ENCODE assay signal across 17 cellular contexts in genomic region chr2:225038076-225038571, GRCh38. TPM values are rescaled to one million over a fixed set of nuclear protein-coding genes. Genes with fewer than 3 reads are reported as not detected.
DNase-seq lines count a peak whose midpoint lies in the region; ATAC-seq and TF ChIP-seq lines count a peak whose summit lies in the region.
"Had no signal": no experiment of that assay in that cellular context is flagged by ENCODE, and none has a peak within 500 bp of the region (broad histone marks: within the 10 kb centered on the region; RNA-seq: fewer than 3 reads in every experiment).

No MANE protein-coding gene starts in this region.

- peak overlapping the region; percentile 96 to 99 for H3K4me3 Mint-ChIP-seq in activated T-cell treated with anti-CD3 and anti-CD28 coated beads, Interleukin-2, amount 50 U/mL, for 72 hours
- peak overlapping the region; percentile 100 for H3K4me3 Mint-ChIP-seq in T-helper 17 cell
- peak overlapping the region; percentile 86 to 95 for H3K4me3 Mint-ChIP-seq in stimulated activated naive CD8-positive, alpha-beta T cell treated with anti-CD3 and anti-CD28 coated beads, Interleukin-15, amount 100 ng/mL, for 72 hours
- no peak overlapping the region for H3K4me3 Mint-ChIP-seq in Caco-2 (ENCODE audit: unreplicated experiment)
- H3K4me3 Mint-ChIP-seq: brain had no signal

- H3K4me1 ChIP-seq in effector memory CD4-positive, alpha-beta T cell (ENCODE audit: control insufficient read depth, insufficient read depth, low read length, poor library complexity, severe bottlenecking), result peaks cover 36% of the 10 kb centered on the region
- H3K4me1 ChIP-seq in Caco-2, result no peaks in the 10 kb centered on the region
- H3K4me1 ChIP-seq in foreskin keratinocyte, result no peaks in the 10 kb centered on the region
- peaks cover 0 to 2% (median 0%) of the 10 kb centered on the region in 4 donors for H3K4me1 ChIP-seq in right lobe of liver

- H3K9me3 ChIP-seq in T-helper 17 cell (ENCODE audit: control insufficient read depth, low read length, poor library complexity, severe bottlenecking), result no peaks in the 10 kb centered on the region
- no peaks in the 10 kb centered on the region for H3K9me3 ChIP-seq in effector memory CD4-positive, alpha-beta T cell (ENCODE audit: control insufficient read depth, low read length)
- H3K9me3 ChIP-seq in Caco-2, result no peaks in the 10 kb centered on the region
- H3K9me3 ChIP-seq in right lobe of liver, result no peaks in the 10 kb centered on the region
- H3K9me3 ChIP-seq: vagina had no signal

- peak overlapping the region; percentile 96 for H3K27ac ChIP-seq in effector memory CD4-positive, alpha-beta T cell (ENCODE audit: insufficient read depth, low read length, poor library complexity, severe bottlenecking)
- H3K27ac ChIP-seq in foreskin keratinocyte (no peak overlapping the region), right lobe of liver (no peak overlapping the region)
- H3K27ac ChIP-seq: hepatocyte, vagina had no signal

- peaks cover 5 to 22% of the 10 kb centered on the region in 2 donors for H3K36me3 Mint-ChIP-seq in activated T-cell treated with anti-CD3 and anti-CD28 coated beads, Interleukin-2, amount 50 U/mL, for 72 hours (ENCODE audit: insufficient read depth in 2 of 2)
- H3K36me3 Mint-ChIP-seq in T-helper 17 cell (ENCODE audit: low read depth) (peaks cover 21% of the 10 kb centered on the region), Caco-2 (ENCODE audit: insufficient read depth, unreplicated experiment) (no peaks in the 10 kb centered on the region)
- H3K36me3 Mint-ChIP-seq: brain had no signal

- TF ChIP-seq CTCF in Caco-2 (IDR thresholded peaks at IDR 0.05; ENCODE audit: insufficient read depth in 1 of 2, low read depth in 1 of 2, low read length in 1 of 2, severe bottlenecking in 1 of 2, unreplicated experiment in 1 of 2), result no peak
- TF ChIP-seq CTCF in foreskin keratinocyte (conservative IDR thresholded peaks at IDR 0.05), result no peak
- TF ChIP-seq CTCF in right lobe of liver (IDR thresholded peaks at IDR 0.05), result no peak

- H3K36me3 ChIP-seq in effector memory CD4-positive, alpha-beta T cell (ENCODE audit: control insufficient read depth, insufficient read depth, low read length), result peaks cover 8% of the 10 kb centered on the region
- H3K36me3 ChIP-seq in Caco-2 (ENCODE audit: control insufficient read depth, insufficient read depth, low read length), result no peaks in the 10 kb centered on the region
- H3K36me3 ChIP-seq in right lobe of liver, result no peaks in the 10 kb centered on the region
- H3K36me3 ChIP-seq: vagina had no signal

- peaks cover 84% of the 10 kb centered on the region for H3K4me1 Mint-ChIP-seq in activated T-cell treated with anti-CD3 and anti-CD28 coated beads, Interleukin-2, amount 50 U/mL, for 72 hours (ENCODE audit: low read depth)
- H3K4me1 Mint-ChIP-seq in T-helper 17 cell, result peaks cover 67% of the 10 kb centered on the region
- peaks cover 76% of the 10 kb centered on the region for H3K4me1 Mint-ChIP-seq in stimulated activated naive CD8-positive, alpha-beta T cell treated with anti-CD3 and anti-CD28 coated beads, Interleukin-15, amount 100 ng/mL, for 72 hours
- H3K4me1 Mint-ChIP-seq in Caco-2 (ENCODE audit: low read depth, unreplicated experiment), result no peaks in the 10 kb centered on the region

- 78% methylated on average over 4 of the region's 4 CpGs for WGBS in right lobe of liver (ENCODE audit: insufficient coverage, low coverage, low lambda C conversion rate, missing lambda C conversion rate)

- intact Hi-C loops in Caco-2 (cut with micrococcal nuclease; ENCODE audit: unreplicated experiment) (no loop called here), right lobe of liver (cut with DNase I) (no loop called here)

- H3K27me3 Mint-ChIP-seq in activated T-cell treated with anti-CD3 and anti-CD28 coated beads, Interleukin-2, amount 50 U/mL, for 72 hours (ENCODE audit: low read depth), result no peaks in the 10 kb centered on the region
- H3K27me3 Mint-ChIP-seq in T-helper 17 cell (no peaks in the 10 kb centered on the region), Caco-2 (ENCODE audit: insufficient read depth, unreplicated experiment) (peaks cover 18% of the 10 kb centered on the region)
- H3K27me3 Mint-ChIP-seq in stimulated activated naive CD8-positive, alpha-beta T cell treated with anti-CD3 and anti-CD28 coated beads, Interleukin-15, amount 100 ng/mL, for 72 hours, result no peaks in the 10 kb centered on the region

- H3K9me3 Mint-ChIP-seq in activated T-cell treated with anti-CD3 and anti-CD28 coated beads, Interleukin-2, amount 50 U/mL, for 72 hours, result no peaks in the 10 kb centered on the region
- no peaks in the 10 kb centered on the region for H3K9me3 Mint-ChIP-seq in stimulated activated naive CD8-positive, alpha-beta T cell treated with anti-CD3 and anti-CD28 coated beads, Interleukin-15, amount 100 ng/mL, for 72 hours
- H3K9me3 Mint-ChIP-seq in Caco-2 (ENCODE audit: unreplicated experiment), result no peaks in the 10 kb centered on the region
- H3K9me3 Mint-ChIP-seq: brain had no signal

- H3K27ac Mint-ChIP-seq in activated T-cell treated with anti-CD3 and anti-CD28 coated beads, Interleukin-2, amount 50 U/mL, for 72 hours, result peak overlapping the region; percentile 99
- H3K27ac Mint-ChIP-seq in T-helper 17 cell (peak overlapping the region; percentile 100), Caco-2 (ENCODE audit: unreplicated experiment) (no peak overlapping the region)
- H3K27ac Mint-ChIP-seq in stimulated activated naive CD8-positive, alpha-beta T cell treated with anti-CD3 and anti-CD28 coated beads, Interleukin-15, amount 100 ng/mL, for 72 hours, result peak overlapping the region; percentile 87 to 94
- H3K27ac Mint-ChIP-seq: brain had no signal

- no peak for ATAC-seq in activated T-cell treated with anti-CD3 and anti-CD28 coated beads, Interleukin-2, amount 50 U/mL, for 72 hours (replicated peaks in 1 of 2)
- ATAC-seq in T-helper 17 cell, result no peak
- no peak for ATAC-seq in stimulated activated naive CD8-positive, alpha-beta T cell treated with anti-CD3 and anti-CD28 coated beads, Interleukin-15, amount 100 ng/mL, for 72 hours
- no peak for ATAC-seq in foreskin keratinocyte
- ATAC-seq in right lobe of liver, result no peak

- H3K27me3 ChIP-seq in effector memory CD4-positive, alpha-beta T cell (replicated peaks; ENCODE audit: control insufficient read depth, insufficient read depth, low read length, poor library complexity, severe bottlenecking), result no peaks in the 10 kb centered on the region
- H3K27me3 ChIP-seq in Caco-2 (replicated peaks; ENCODE audit: control insufficient read depth, insufficient read depth, low read length) (peaks cover 2% of the 10 kb centered on the region), foreskin keratinocyte (peaks cover 4% of the 10 kb centered on the region), right lobe of liver (no peaks in the 10 kb centered on the region)
- H3K27me3 ChIP-seq: vagina had no signal

- POLR2A ChIA-PET in Caco-2 (lab: Charles Lee), result no interaction called here

- CTCF ChIA-PET in Caco-2 (lab: Charles Lee), result no interaction called here

- DNase-seq in activated T-cell treated with anti-CD3 and anti-CD28 coated beads, Interleukin-2, amount 50 U/mL, for 72 hours, result no peak
- no peak for DNase-seq in activated T-cell treated with anti-CD3 and anti-CD28 coated beads, Interleukin-2, amount 50 U/mL, for 1 hour
- DNase-seq in T-helper 17 cell, result no peak
- no peak for DNase-seq in effector memory CD4-positive, alpha-beta T cell
- no peak for DNase-seq in stimulated activated naive CD8-positive, alpha-beta T cell treated with anti-CD3 and anti-CD28 coated beads, Interleukin-15, amount 100 ng/mL, for 72 hours
- no peak for DNase-seq in Caco-2
- no peak for DNase-seq in foreskin keratinocyte
- no peak for DNase-seq in right lobe of liver
- DNase-seq: activated effector memory CD4-positive, alpha-beta T cell treated with Interleukin-2 at 50 U/mL for 16 hours; Kasumi-1; NCI-H1417; NCI-H2227 treated with DMSO at 0.1 percent for 48 hours; NK-92 treated with Interleukin-12 subunit alpha and Interleukin-12 subunit beta, amount 100 ng/mL, for 24 hours; stimulated activated naive CD4-positive, alpha-beta T cell had no signal

- no peak for TF ChIP-seq POLR2A in right lobe of liver (IDR thresholded peaks at IDR 0.05)

- peak overlapping the region; percentile 39 for H3K4me3 ChIP-seq in effector memory CD4-positive, alpha-beta T cell (ENCODE audit: insufficient read depth, low read depth, low read length, poor library complexity, severe bottlenecking)
- H3K4me3 ChIP-seq in Caco-2 (ENCODE audit: low read depth, low read length), result no peak overlapping the region
- no peak overlapping the region for H3K4me3 ChIP-seq in right lobe of liver
- H3K4me3 ChIP-seq: hepatocyte, vagina had no signal

- BruUV-seq in Caco-2 (replicated peaks; lab: Mats Ljungman, UMichigan), result no TSS peak

RNA-seq across cellular contexts. Expression of gene DOCK10, which starts 4.1 kb away (rescaled TPM):
- 100 to 1,000 TPM; 179 to 199 TPM for total RNA-seq in activated T-cell treated with anti-CD3 and anti-CD28 coated beads, Interleukin-2, amount 50 U/mL, for 72 hours
- total RNA-seq in T-helper 17 cell (100 to 1,000 TPM; 185 to 233 TPM), Caco-2 (2022) (not detected in 2 replicates), foreskin keratinocyte (8.7 and 9.8 TPM in 2 replicates), right lobe of liver (10 to 100 TPM in 1 of 6 experiments, 1 to 10 TPM in 5; 5.1 to 10.2 (median 7.1) TPM)
- polyA plus RNA-seq in foreskin keratinocyte, result 1.9 and 2.3 TPM in 2 replicates

Comparison
In these comparisons a context has a peak if more than half of its experiments do, and no peak if none do; other contexts are left out.
1. RNA of gene DOCK10, which starts 4.1 kb away (total RNA-seq): 185 to 233 TPM in T-helper 17 cell and 179 to 199 TPM in activated T-cell treated with anti-CD3 and anti-CD28 coated beads, Interleukin-2, amount 50 U/mL, for 72 hours; 8.7 to 9.8 TPM in foreskin keratinocyte, 5.1 to 10.2 TPM in right lobe of liver and not detected in Caco-2; every median in the first group is over 10 times any median in the second.